In the genomic region with DNA sequence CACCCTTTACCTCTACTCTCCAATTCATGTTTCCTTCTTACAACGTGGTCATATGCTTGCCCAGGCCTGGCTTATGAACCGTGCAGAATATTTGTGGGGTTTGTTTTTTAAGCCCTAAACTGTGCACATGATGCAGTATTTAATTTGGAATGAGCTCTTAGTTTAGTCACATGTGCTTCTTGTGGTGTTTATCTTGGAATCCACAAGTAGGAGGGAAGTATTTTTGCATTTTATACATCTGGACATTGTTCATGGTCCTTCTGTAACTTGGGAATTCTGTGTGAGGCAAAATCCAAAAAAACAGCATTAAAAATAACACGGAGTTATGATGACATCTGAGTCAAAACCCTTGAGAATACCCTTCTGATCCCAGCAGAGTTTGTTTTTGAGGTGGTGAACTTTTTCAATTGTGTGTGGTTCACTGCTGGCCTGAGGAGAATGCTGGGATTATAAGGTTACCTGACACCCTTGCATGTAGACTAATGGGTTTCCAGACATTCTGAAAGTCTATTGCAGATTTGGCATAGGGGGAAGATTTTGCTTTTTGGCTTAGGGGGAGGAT, we compare ENCODE assay signal across 1 cellular context.
A peak's percentile ranks its signal among the peaks of the same experiment; 100 is the strongest.
TF ChIP-seq lines count a peak whose summit lies in the region.

No MANE protein-coding gene starts in this region.

TF ChIP-seq in GM12878, 131 proteins besides CTCF, POLR2A, EP300 and RAD21:
- TF ChIP-seq, protein P1, sequence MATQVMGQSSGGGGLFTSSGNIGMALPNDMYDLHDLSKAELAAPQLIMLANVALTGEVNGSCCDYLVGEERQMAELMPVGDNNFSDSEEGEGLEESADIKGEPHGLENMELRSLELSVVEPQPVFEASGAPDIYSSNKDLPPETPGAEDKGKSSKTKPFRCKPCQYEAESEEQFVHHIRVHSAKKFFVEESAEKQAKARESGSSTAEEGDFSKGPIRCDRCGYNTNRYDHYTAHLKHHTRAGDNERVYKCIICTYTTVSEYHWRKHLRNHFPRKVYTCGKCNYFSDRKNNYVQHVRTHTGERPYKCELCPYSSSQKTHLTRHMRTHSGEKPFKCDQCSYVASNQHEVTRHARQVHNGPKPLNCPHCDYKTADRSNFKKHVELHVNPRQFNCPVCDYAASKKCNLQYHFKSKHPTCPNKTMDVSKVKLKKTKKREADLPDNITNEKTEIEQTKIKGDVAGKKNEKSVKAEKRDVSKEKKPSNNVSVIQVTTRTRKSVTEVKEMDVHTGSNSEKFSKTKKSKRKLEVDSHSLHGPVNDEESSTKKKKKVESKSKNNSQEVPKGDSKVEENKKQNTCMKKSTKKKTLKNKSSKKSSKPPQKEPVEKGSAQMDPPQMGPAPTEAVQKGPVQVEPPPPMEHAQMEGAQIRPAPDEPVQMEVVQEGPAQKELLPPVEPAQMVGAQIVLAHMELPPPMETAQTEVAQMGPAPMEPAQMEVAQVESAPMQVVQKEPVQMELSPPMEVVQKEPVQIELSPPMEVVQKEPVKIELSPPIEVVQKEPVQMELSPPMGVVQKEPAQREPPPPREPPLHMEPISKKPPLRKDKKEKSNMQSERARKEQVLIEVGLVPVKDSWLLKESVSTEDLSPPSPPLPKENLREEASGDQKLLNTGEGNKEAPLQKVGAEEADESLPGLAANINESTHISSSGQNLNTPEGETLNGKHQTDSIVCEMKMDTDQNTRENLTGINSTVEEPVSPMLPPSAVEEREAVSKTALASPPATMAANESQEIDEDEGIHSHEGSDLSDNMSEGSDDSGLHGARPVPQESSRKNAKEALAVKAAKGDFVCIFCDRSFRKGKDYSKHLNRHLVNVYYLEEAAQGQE (IDR thresholded peaks at IDR 0.05; ENCODE audit: low read depth, low read length): no peak
- TF ChIP-seq, protein P2, sequence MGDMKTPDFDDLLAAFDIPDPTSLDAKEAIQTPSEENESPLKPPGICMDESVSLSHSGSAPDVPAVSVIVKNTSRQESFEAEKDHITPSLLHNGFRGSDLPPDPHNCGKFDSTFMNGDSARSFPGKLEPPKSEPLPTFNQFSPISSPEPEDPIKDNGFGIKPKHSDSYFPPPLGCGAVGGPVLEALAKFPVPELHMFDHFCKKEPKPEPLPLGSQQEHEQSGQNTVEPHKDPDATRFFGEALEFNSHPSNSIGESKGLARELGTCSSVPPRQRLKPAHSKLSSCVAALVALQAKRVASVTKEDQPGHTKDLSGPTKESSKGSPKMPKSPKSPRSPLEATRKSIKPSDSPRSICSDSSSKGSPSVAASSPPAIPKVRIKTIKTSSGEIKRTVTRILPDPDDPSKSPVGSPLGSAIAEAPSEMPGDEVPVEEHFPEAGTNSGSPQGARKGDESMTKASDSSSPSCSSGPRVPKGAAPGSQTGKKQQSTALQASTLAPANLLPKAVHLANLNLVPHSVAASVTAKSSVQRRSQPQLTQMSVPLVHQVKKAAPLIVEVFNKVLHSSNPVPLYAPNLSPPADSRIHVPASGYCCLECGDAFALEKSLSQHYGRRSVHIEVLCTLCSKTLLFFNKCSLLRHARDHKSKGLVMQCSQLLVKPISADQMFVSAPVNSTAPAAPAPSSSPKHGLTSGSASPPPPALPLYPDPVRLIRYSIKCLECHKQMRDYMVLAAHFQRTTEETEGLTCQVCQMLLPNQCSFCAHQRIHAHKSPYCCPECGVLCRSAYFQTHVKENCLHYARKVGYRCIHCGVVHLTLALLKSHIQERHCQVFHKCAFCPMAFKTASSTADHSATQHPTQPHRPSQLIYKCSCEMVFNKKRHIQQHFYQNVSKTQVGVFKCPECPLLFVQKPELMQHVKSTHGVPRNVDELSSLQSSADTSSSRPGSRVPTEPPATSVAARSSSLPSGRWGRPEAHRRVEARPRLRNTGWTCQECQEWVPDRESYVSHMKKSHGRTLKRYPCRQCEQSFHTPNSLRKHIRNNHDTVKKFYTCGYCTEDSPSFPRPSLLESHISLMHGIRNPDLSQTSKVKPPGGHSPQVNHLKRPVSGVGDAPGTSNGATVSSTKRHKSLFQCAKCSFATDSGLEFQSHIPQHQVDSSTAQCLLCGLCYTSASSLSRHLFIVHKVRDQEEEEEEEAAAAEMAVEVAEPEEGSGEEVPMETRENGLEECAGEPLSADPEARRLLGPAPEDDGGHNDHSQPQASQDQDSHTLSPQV (IDR thresholded peaks at IDR 0.05): no peak
- no peak for TF ChIP-seq CBFB (IDR thresholded peaks at IDR 0.05; ENCODE audit: low read depth)
- TF ChIP-seq ZNF384 (IDR thresholded peaks at IDR 0.05; ENCODE audit: borderline replicate concordance, low read depth, low read length): no peak
- TF ChIP-seq BMI1 (IDR thresholded peaks at IDR 0.05; ENCODE audit: borderline replicate concordance): no peak
- peak; percentile 23 for TF ChIP-seq MEF2B (IDR thresholded peaks at IDR 0.05; ENCODE audit: partially characterized antibody, poor library complexity, severe bottlenecking)
